ENCODE assay signal across 8 cellular contexts in genomic region chr1:6603424-6603850, GRCh38. TPM values are rescaled to one million over a fixed set of nuclear protein-coding genes. Genes with fewer than 3 reads are reported as not detected.
DNase-seq lines count a peak whose midpoint lies in the region; ATAC-seq and TF ChIP-seq lines count a peak whose summit lies in the region.

No MANE protein-coding gene starts in this region.

- no peaks in the 10 kb centered on the region for H3K9me3 ChIP-seq in BE2C
- no peaks in the 10 kb centered on the region for H3K9me3 ChIP-seq in mucosa of descending colon

- DNase-seq in BE2C = peak; percentile 37
- DNase-seq in LoVo (ENCODE audit: low spot score) = peak; percentile 53
- DNase-seq in activated CD4-positive, alpha-beta T cell treated with anti-CD3 and anti-CD28 coated beads, Interleukin-2, amount 50 U/mL, for 4 hours = peak; percentile 39 to 42
- peak; percentile 38 for DNase-seq in effector CD8-positive, alpha-beta T cell (lab: John Stamatoyannopoulos, UW)
- DNase-seq in mucosa of descending colon = peak in 2 of 3 donors; percentile 74 to 76
- peak; percentile 89 for DNase-seq in superior temporal gyrus (ENCODE audit: extremely low spot score)
- no peak for DNase-seq in OCI-M1 (lab: John Stamatoyannopoulos, UW)

- H3K4me3 ChIP-seq in BE2C (ENCODE audit: low read depth, low read length) = peak overlapping the region; percentile 62
- peak overlapping the region; percentile 80 for H3K4me3 ChIP-seq in mucosa of descending colon

- no peaks in the 10 kb centered on the region for H3K27me3 ChIP-seq in BE2C

- intact Hi-C loops in mucosa of descending colon (cut with DNase I, micrococcal nuclease) = no loop called here

- peaks cover 3% of the 10 kb centered on the region; the same call in 1 of the 2 replicates for H3K36me3 ChIP-seq in BE2C
- H3K36me3 ChIP-seq in mucosa of descending colon (ENCODE audit: low read depth) = no peaks in the 10 kb centered on the region

- H3K4me1 ChIP-seq in BE2C (no peaks in the 10 kb centered on the region; the same call in 1 of the 2 replicates), mucosa of descending colon (ENCODE audit: low read depth) (peaks cover 17% of the 10 kb centered on the region)

- TF ChIP-seq CTCF in BE2C (IDR thresholded peaks at IDR 0.05; ENCODE audit: low read depth, low read length) (no peak), mucosa of descending colon (IDR thresholded peaks at IDR 0.05) (no peak)

- ATAC-seq in GM21360 (IDR thresholded peaks at IDR 0.05; ENCODE audit: unreplicated experiment) = peak; percentile 8
- ATAC-seq in mucosa of descending colon = peak; percentile 20

RNA-seq across cellular contexts. Expression of gene KLHL21, which starts 0.8 kb away (rescaled TPM):
- polyA plus RNA-seq in BE2C (2012; ENCODE audit: insufficient read depth, insufficient read length, low read depth) = 22.7 TPM
- 10 to 100 TPM in 2 of 3 donors, 1 to 10 TPM in 1; 8.7 to 68.2 (median 10.7) TPM for total RNA-seq in mucosa of descending colon

RNA-seq across cellular contexts. Expression of gene PHF13, which starts 10.1 kb away (rescaled TPM):
- 5.9 TPM for polyA plus RNA-seq in BE2C (2012; ENCODE audit: insufficient read depth, insufficient read length, low read depth)
- total RNA-seq in mucosa of descending colon = 10 to 100 TPM in 1 of 3 donors, 1 to 10 TPM in 2; 6.6 to 21.5 (median 8.9) TPM

RNA-seq across cellular contexts. Expression of gene THAP3, which starts 21.2 kb away (rescaled TPM):
- polyA plus RNA-seq in BE2C (2012; ENCODE audit: insufficient read depth, insufficient read length, low read depth) = 34.0 TPM
- 10 to 100 TPM in 2 of 3 donors, 1 to 10 TPM in 1; 8.5 to 19.4 (median 13.7) TPM for total RNA-seq in mucosa of descending colon

RNA-seq across cellular contexts. Expression of gene ZBTB48, which starts 23.6 kb away (rescaled TPM):
- polyA plus RNA-seq in BE2C (2012; ENCODE audit: insufficient read depth, insufficient read length, low read depth) = 54.3 TPM
- total RNA-seq in mucosa of descending colon = 10 to 100 TPM; 36.8 to 53.9 (median 42.3) TPM

RNA-seq across cellular contexts. Expression of gene TAS1R1, which starts 48.3 kb away (rescaled TPM):
- not detected for polyA plus RNA-seq in BE2C (2012; ENCODE audit: insufficient read depth, insufficient read length, low read depth)
- total RNA-seq in mucosa of descending colon = under 1 TPM in 2 of 3 donors, not detected in 1; 0.13 to 0.14 TPM
